28 cellular contexts compared by ENCODE assay signal in the genomic region with DNA sequence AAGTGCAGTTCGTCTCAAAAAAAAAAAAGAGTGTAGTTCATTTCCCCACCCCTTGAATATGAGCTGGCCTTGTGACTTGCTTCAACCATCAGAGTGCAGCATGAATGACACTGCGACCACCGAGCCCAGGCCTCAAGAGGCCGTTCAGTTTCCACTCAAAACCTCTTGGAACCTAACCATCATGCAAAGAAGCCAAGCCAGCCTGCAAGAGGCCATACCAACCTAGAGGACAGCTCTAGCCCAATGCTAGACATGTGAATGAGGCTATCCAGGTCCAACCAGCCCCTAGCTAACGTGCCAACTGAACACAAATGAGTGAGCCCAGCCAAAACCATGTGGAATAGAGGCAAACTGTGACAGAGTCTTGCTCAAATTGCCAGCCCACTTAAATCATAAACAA. TPM values are rescaled to one million over a fixed set of nuclear protein-coding genes. Genes with fewer than 3 reads are reported as not detected.
DNase-seq lines count a peak whose midpoint lies in the region; ATAC-seq and TF ChIP-seq lines count a peak whose summit lies in the region.
"Had no signal": no experiment of that assay in that cellular context is flagged by ENCODE, and none has a peak within 500 bp of the region (broad histone marks: within the 10 kb centered on the region; RNA-seq: fewer than 3 reads in every experiment).

No MANE protein-coding gene starts in this region.

- no peak for TF ChIP-seq CTCF in heart left ventricle (IDR thresholded peaks at IDR 0.05)

- intact Hi-C loops in heart left ventricle (cut with DNase I) (no loop called here), right cardiac atrium (cut with DNase I) (no loop called here), left ventricle myocardium superior (cut with micrococcal nuclease) (no loop called here)

- H3K4me1 ChIP-seq in heart left ventricle (peaks cover 0 to 19% (median 6%) of the 10 kb centered on the region in 12 donors), right cardiac atrium (ENCODE audit: control insufficient read depth, insufficient read depth, low read length) (no peaks in the 10 kb centered on the region), SJSA1 (replicated peaks) (peaks cover 6% of the 10 kb centered on the region)

- H3K9me3 ChIP-seq in heart left ventricle (no peaks in the 10 kb centered on the region), right cardiac atrium (ENCODE audit: control insufficient read depth, low read length) (no peaks in the 10 kb centered on the region), SJSA1 (replicated peaks) (no peaks in the 10 kb centered on the region)

- TF ChIP-seq POLR2A in heart left ventricle (IDR thresholded peaks at IDR 0.05) = no peak

- H3K27ac ChIP-seq in heart left ventricle = peak overlapping the region in 4 of 12 donors; percentile 12 to 34 (median 28)
- H3K27ac ChIP-seq in right cardiac atrium (ENCODE audit: low read length) = no peak overlapping the region
- no peak overlapping the region for H3K27ac ChIP-seq in SJSA1
- H3K27ac ChIP-seq: skin epidermis had no signal

- WGBS in heart left ventricle, 4 donors = 48 to 57% (median 50%) methylated on average over 5 of the region's 5 CpGs
- WGBS in right cardiac atrium = 45% methylated on average over 5 of the region's 5 CpGs

- H3K4me3 ChIP-seq in heart left ventricle (no peak overlapping the region), right cardiac atrium (ENCODE audit: low read length) (no peak overlapping the region), SJSA1 (no peak overlapping the region)
- H3K4me3 ChIP-seq: lung, skin epidermis had no signal

- H3K27me3 ChIP-seq in heart left ventricle (no peaks in the 10 kb centered on the region), right cardiac atrium (ENCODE audit: control insufficient read depth, insufficient read depth) (no peaks in the 10 kb centered on the region), SJSA1 (replicated peaks) (no peaks in the 10 kb centered on the region)

- ATAC-seq in heart left ventricle = peak; percentile 80 to 90 (median 86)
- ATAC-seq in right cardiac atrium = no peak
- peak; percentile 79 for ATAC-seq in left ventricle myocardium superior
- ATAC-seq: activated CD8-positive, alpha-beta memory T cell treated with anti-CD3 and anti-CD28 coated beads, Interleukin-2, amount 10 ng/mL, durations not matched to agents 7 days and 5 days; naive thymus-derived CD4-positive, alpha-beta T cell had no signal

- H3K36me3 ChIP-seq in heart left ventricle (peaks cover 0 to 8% (median 0%) of the 10 kb centered on the region in 9 donors), SJSA1 (peaks cover 25% of the 10 kb centered on the region)

- peak in 3 of 5 donors; percentile 15 to 34 (median 20) for DNase-seq in heart left ventricle
- DNase-seq in right cardiac atrium = no peak
- peak; percentile 68 to 89 for DNase-seq in SJSA1 (ENCODE audit: low read depth in 1 of 2, low spot score in 2 of 2)
- no peak for DNase-seq in left ventricle myocardium superior
- no peak for DNase-seq in COLO668 (lab: John Stamatoyannopoulos, UW; ENCODE audit: unreplicated experiment)
- no peak for DNase-seq in amniotic stem cell (lab: John Stamatoyannopoulos, UW)
- no peak for DNase-seq in OCI-M1 (lab: John Stamatoyannopoulos, UW)
- DNase-seq: activated CD4-positive, alpha-beta T cell treated with anti-CD3 and anti-CD28 coated beads for 48 hours; activated CD8-positive, alpha-beta memory T cell treated with anti-CD3 and anti-CD28 coated beads, Interleukin-2, amount 10 ng/mL, durations not matched to agents 7 days and 5 days; activated naive CD8-positive, alpha-beta T cell treated with anti-CD3 and anti-CD28 coated beads for 36 hours; CD4-positive, alpha-beta memory T cell; cortex of kidney; foreskin fibroblast; H7; islet precursor cell; KBM-7; naive thymus-derived CD4-positive, alpha-beta T cell; NCI-H187; NCI-H446 treated with DMSO at 0.1 percent for 48 hours; stimulated activated CD4-positive, alpha-beta T cell treated with anti-CD3 and anti-CD28 coated beads, Interleukin-2, amount 100 ng/mL, for 24 hours; stimulated activated naive CD4-positive, alpha-beta T cell had no signal

RNA-seq across cellular contexts. Expression of gene R3HDM2, which starts 29.7 kb away (rescaled TPM):
- total RNA-seq in heart left ventricle (100 to 1,000 TPM in 1 of 9 donors, 10 to 100 TPM in 8; 33.1 to 102 (median 61.9) TPM), right cardiac atrium (10 to 100 TPM; 68.3 to 85.2 (median 76.5) TPM), left ventricle myocardium superior (54.4 TPM)
- polyA plus RNA-seq in heart left ventricle (10 to 100 TPM; 12.7 to 24.5 TPM), right cardiac atrium (23.1 TPM)
- 14.2 and 18.4 TPM in 2 replicates for total RNA-seq in SJSA1 (2014; rRNA removed; shearing (Covaris generic))

RNA-seq across cellular contexts. Expression of gene INHBC, which starts 33.4 kb away (rescaled TPM):
- total RNA-seq in heart left ventricle (under 1 TPM in 1 of 9 donors, not detected in 8; 0.27 TPM), right cardiac atrium (not detected), left ventricle myocardium superior (not detected)
- polyA plus RNA-seq in heart left ventricle (under 1 TPM in 1 of 2 donors, not detected in 1; 0.03 TPM), right cardiac atrium (not detected)
- total RNA-seq in SJSA1 (2014; rRNA removed; shearing (Covaris generic)) = 0.18 and 0.88 TPM in 2 replicates
- total RNA-seq: activated CD8-positive, alpha-beta memory T cell treated with anti-CD3 and anti-CD28 coated beads, Interleukin-2, amount 10 ng/mL, durations not matched to agents 7 days and 5 days; activated naive CD8-positive, alpha-beta T cell treated with anti-CD3 and anti-CD28 coated beads for 36 hours; activated T-helper 1 cell treated with anti-CD3 and anti-CD28 coated beads, Interleukin-12 subunit alpha, Interleukin-12 subunit beta, Interleukin-2, Interleukin-4 antibody, amounts not matched to agents 30 ng/mL and 10 ng/mL and 1 ng/mL, durations not matched to agents 14 hours and 24 hours and 36 hours; CD4-positive, alpha-beta memory T cell; Daoy; endothelial cell of umbilical vein; H7; lung; posterior vena cava; RPMI7951 had no signal
- polyA plus RNA-seq: CD4-positive, alpha-beta memory T cell; endothelial cell of umbilical vein; naive thymus-derived CD4-positive, alpha-beta T cell had no signal

RNA-seq across cellular contexts. Expression of gene INHBE, which starts 53.9 kb away (rescaled TPM):
- total RNA-seq in heart left ventricle (under 1 TPM in 1 of 9 donors, not detected in 8; 0.64 TPM), right cardiac atrium (not detected), left ventricle myocardium superior (not detected)
- polyA plus RNA-seq in heart left ventricle (under 1 TPM in 1 of 2 donors, not detected in 1; 0.03 TPM), right cardiac atrium (not detected)
- 2.2 and 2.5 TPM in 2 replicates for total RNA-seq in SJSA1 (2014; rRNA removed; shearing (Covaris generic))
- total RNA-seq: CD4-positive, alpha-beta memory T cell; endothelial cell of umbilical vein; posterior vena cava had no signal
- polyA plus RNA-seq: CD4-positive, alpha-beta memory T cell; endothelial cell of umbilical vein; lung; naive thymus-derived CD4-positive, alpha-beta T cell had no signal

RNA-seq across cellular contexts. Expression of gene GLI1, which starts 58.4 kb away (rescaled TPM):
- total RNA-seq in heart left ventricle = 1 to 10 TPM in 4 of 9 donors, under 1 TPM in 5; 0.19 to 2.6 (median 0.83) TPM
- polyA plus RNA-seq in heart left ventricle = under 1 TPM; 0.08 to 0.97 TPM
- total RNA-seq in right cardiac atrium = 1 to 10 TPM; 1.6 to 3.1 (median 2.5) TPM
- polyA plus RNA-seq in right cardiac atrium = 0.59 TPM
- total RNA-seq in SJSA1 (2014; rRNA removed; shearing (Covaris generic)) = 225 and 323 TPM in 2 replicates
- 0.37 TPM for total RNA-seq in left ventricle myocardium superior
- polyA plus RNA-seq: CD4-positive, alpha-beta memory T cell; naive thymus-derived CD4-positive, alpha-beta T cell had no signal

Comparison
In these comparisons a context has a peak if more than half of its experiments do, and no peak if none do; other contexts are left out.
1. ATAC-seq: peak in heart left ventricle (4 of 4) and left ventricle myocardium superior (single experiment); none in right cardiac atrium (0 of 2).
2. DNase-seq: peak in heart left ventricle (3 of 5) and SJSA1 (2 of 2); none in right cardiac atrium (0 of 3), left ventricle myocardium superior (single experiment), COLO668 (single experiment), amniotic stem cell (single experiment) and OCI-M1 (single experiment).